12 cellular contexts compared by ENCODE assay signal in genomic region chr5:66223637-66224036, GRCh38.
DNase-seq lines count a peak whose midpoint lies in the region; TF ChIP-seq lines count a peak whose summit lies in the region.
"Had no signal": no experiment of that assay in that cellular context is flagged by ENCODE, and none has a peak within 500 bp of the region (broad histone marks: within the 10 kb centered on the region; RNA-seq: fewer than 3 reads in every experiment).

No MANE protein-coding gene starts in this region.

- H2BK12ac ChIP-seq in trophoblast cell (ENCODE audit: low read length) = no peak overlapping the region

- H4K8ac ChIP-seq in trophoblast cell (ENCODE audit: low read depth, low read length) = no peak overlapping the region

- no peak overlapping the region for H2BK120ac ChIP-seq in trophoblast cell (ENCODE audit: insufficient read depth, low read length, poor library complexity)

- no peaks in the 10 kb centered on the region for H3K9me3 ChIP-seq in endodermal cell (ENCODE audit: control insufficient read depth, low read length)
- H3K9me3 ChIP-seq in trophoblast cell (ENCODE audit: insufficient read depth, low read depth, low read length) = peaks cover 1% of the 10 kb centered on the region

- H3K4me2 ChIP-seq in trophoblast cell (ENCODE audit: low read length) = no peak overlapping the region
- H3K4me2 ChIP-seq: smooth muscle cell had no signal

- H3K4me1 Mint-ChIP-seq in endodermal cell = peaks cover 4% of the 10 kb centered on the region
- H3K4me1 Mint-ChIP-seq: immature natural killer cell had no signal

- no peak overlapping the region for H2BK5ac ChIP-seq in trophoblast cell (ENCODE audit: low read depth, low read length, poor library complexity)

- H3K36me3 Mint-ChIP-seq in endodermal cell (ENCODE audit: low read depth) = no peaks in the 10 kb centered on the region

- no peak overlapping the region for H3K4me3 Mint-ChIP-seq in endodermal cell
- H3K4me3 Mint-ChIP-seq: immature natural killer cell had no signal

- H3K4me3 ChIP-seq in endodermal cell (ENCODE audit: low read length) = no peak overlapping the region
- no peak overlapping the region for H3K4me3 ChIP-seq in trophoblast cell (ENCODE audit: low read depth, low read length)
- H3K4me3 ChIP-seq: smooth muscle cell had no signal

- no peak overlapping the region for H4K12ac ChIP-seq in trophoblast cell (ENCODE audit: low read depth, low read length)

- no peak overlapping the region for H2AFZ ChIP-seq in trophoblast cell (ENCODE audit: insufficient read depth, low read length, poor library complexity)

- DNase-seq in DMS 273 (lab: John Stamatoyannopoulos, UW; ENCODE audit: unreplicated experiment) = peak; percentile 22
- no peak for DNase-seq in DMS 273 treated with DMSO at 0.1 percent for 48 hours (lab: John Stamatoyannopoulos, UW)
- peak; percentile 76 for DNase-seq in endodermal cell
- DNase-seq in trophoblast cell = peak; percentile 58 to 67
- no peak for DNase-seq in CD1c-positive myeloid dendritic cell (ENCODE audit: extremely low spot score)
- no peak for DNase-seq in activated CD4-positive, CD25-positive, alpha-beta regulatory T cell treated with anti-CD3 and anti-CD28 coated beads, Interleukin-2, amount 50 U/mL, for 72 hours
- no peak for DNase-seq in HPDE6-E6E7 (ENCODE audit: extremely low spot score)
- DNase-seq: 8988T, immature natural killer cell, NCI-H510A had no signal

- H3K27ac ChIP-seq in endodermal cell (ENCODE audit: low read depth, low read length) (no peak overlapping the region), trophoblast cell (ENCODE audit: low read depth, low read length) (no peak overlapping the region)

- H3K23ac ChIP-seq in trophoblast cell (ENCODE audit: low read length) = no peak overlapping the region

- H3K4ac ChIP-seq in trophoblast cell (ENCODE audit: low read depth, low read length) = no peak overlapping the region

- no peak overlapping the region for H3K27ac Mint-ChIP-seq in endodermal cell
- H3K27ac Mint-ChIP-seq: immature natural killer cell had no signal

- H2AK5ac ChIP-seq in trophoblast cell (ENCODE audit: low read length) = no peak overlapping the region

- no peak overlapping the region for H4K91ac ChIP-seq in trophoblast cell (ENCODE audit: low read depth, low read length)

- H3K9ac ChIP-seq in endodermal cell (ENCODE audit: extremely low read depth, low read length, poor library complexity, severe bottlenecking) (no peak overlapping the region), trophoblast cell (ENCODE audit: low read length) (no peak overlapping the region)

- H3K4me1 ChIP-seq in endodermal cell (ENCODE audit: control insufficient read depth, insufficient read depth, low read length) (no peaks in the 10 kb centered on the region), trophoblast cell (ENCODE audit: control insufficient read depth in 1 of 2, insufficient read depth in 2 of 2, low read length in 2 of 2) (peaks cover 0 to 2% of the 10 kb centered on the region in 2 experiments)

- H3K36me3 ChIP-seq in endodermal cell (ENCODE audit: control insufficient read depth, insufficient read depth, low read length) (no peaks in the 10 kb centered on the region), trophoblast cell (ENCODE audit: control insufficient read depth in 1 of 2, insufficient read depth in 2 of 2, low read length in 2 of 2) (peaks cover 0 to 1% of the 10 kb centered on the region in 2 experiments)

- H3K27me3 ChIP-seq in endodermal cell (ENCODE audit: control insufficient read depth, insufficient read depth, low read length, poor library complexity, severe bottlenecking) (no peaks in the 10 kb centered on the region), trophoblast cell (ENCODE audit: insufficient read depth, low read length) (no peaks in the 10 kb centered on the region)

- no peak overlapping the region for H3K18ac ChIP-seq in trophoblast cell (ENCODE audit: low read length)

- no peaks in the 10 kb centered on the region for H3K27me3 Mint-ChIP-seq in endodermal cell (ENCODE audit: insufficient read depth)

- H3K79me1 ChIP-seq in trophoblast cell (ENCODE audit: low read length) = no peaks in the 10 kb centered on the region

- peak; percentile 83 for TF ChIP-seq CTCF in LNCAP (IDR thresholded peaks at IDR 0.05)
- peak; percentile 70 for TF ChIP-seq CTCF in endodermal cell (conservative IDR thresholded peaks at IDR 0.05)

- 68 to 83% methylated on average over 2 to 3 of the region's 4 CpGs for WGBS in endodermal cell (ENCODE audit: insufficient coverage in 1 of 2, insufficient read length in 1 of 2), 2 experiments
- no CpG with 5 or more reads among the region's 4 CpGs for WGBS in trophoblast cell (ENCODE audit: extremely low coverage, insufficient coverage, insufficient read length)

- H3K9me3 Mint-ChIP-seq in endodermal cell = peaks cover 15% of the 10 kb centered on the region

- no peak overlapping the region for H3K14ac ChIP-seq in trophoblast cell (ENCODE audit: low read length)

- H3K79me2 ChIP-seq in trophoblast cell (ENCODE audit: control insufficient read depth, insufficient read depth, low read length, poor library complexity) = no peaks in the 10 kb centered on the region

Comparison
In these comparisons a context has a peak if more than half of its experiments do, and no peak if none do; other contexts are left out.
1. DNase-seq: peak in DMS 273 (single experiment), endodermal cell (single experiment) and trophoblast cell (2 of 2); none in DMS 273 treated with DMSO at 0.1 percent for 48 hours (single experiment), CD1c-positive myeloid dendritic cell (single experiment), activated CD4-positive, CD25-positive, alpha-beta regulatory T cell treated with anti-CD3 and anti-CD28 coated beads, Interleukin-2, amount 50 U/mL, for 72 hours (single experiment) and HPDE6-E6E7 (single experiment).